22 cellular contexts compared by ENCODE assay signal in genomic region chr19:44617481-44617880, GRCh38. TPM values are rescaled to one million over a fixed set of nuclear protein-coding genes. Genes with fewer than 3 reads are reported as not detected.
"Had no signal": no experiment of that assay in that cellular context is flagged by ENCODE, and none has a peak within 500 bp of the region (broad histone marks: within the 10 kb centered on the region; RNA-seq: fewer than 3 reads in every experiment).

No MANE protein-coding gene starts in this region.

- FAIRE-seq: frontal cortex, islet of Langerhans had no signal

- H3K36me3 ChIP-seq: prostate gland, right atrium auricular region, tibial nerve had no signal

- H3K4me1 ChIP-seq: prostate gland, right atrium auricular region, tibial nerve had no signal

- H3K27ac ChIP-seq: prostate gland, right atrium auricular region, tibial nerve had no signal

- H3K27me3 ChIP-seq: right atrium auricular region, tibial nerve had no signal

- H3K4me3 ChIP-seq: lung, prostate gland, right atrium auricular region, tibial nerve had no signal

- DNase-seq: activated CD4-positive, alpha-beta T cell treated with anti-CD3 and anti-CD28 coated beads, Interleukin-2, amount 10 ng/mL, durations not matched to agents 24 days and 14 days; activated CD8-positive, alpha-beta memory T cell treated with anti-CD3 and anti-CD28 coated beads, Interleukin-2, amount 10 ng/mL, durations not matched to agents 7 days and 5 days; activated CD8-positive, alpha-beta T cell treated with anti-CD3 and anti-CD28 coated beads for 36 hours; activated gamma-delta T cell treated with Interleukin-2 at 50 U/mL for 16 hours; activated T-cell treated with anti-CD3 and anti-CD28 coated beads for 4 hours; aorta; central memory CD4-positive, alpha-beta T cell; dermis blood vessel endothelial cell; effector CD8-positive, alpha-beta T cell; left colon; naive thymus-derived CD4-positive, alpha-beta T cell; T-helper 2 cell had no signal

- H3K9me3 ChIP-seq: prostate gland, right atrium auricular region, tibial nerve had no signal

RNA-seq across cellular contexts. Expression of gene IGSF23, which starts 4.1 kb away (rescaled TPM):
- total RNA-seq: activated CD4-positive, alpha-beta T cell treated with anti-CD3 and anti-CD28 coated beads, Interleukin-2, amount 10 ng/mL, durations not matched to agents 24 days and 14 days; activated CD8-positive, alpha-beta memory T cell treated with anti-CD3 and anti-CD28 coated beads, Interleukin-2, amount 10 ng/mL, durations not matched to agents 7 days and 5 days; activated CD8-positive, alpha-beta T cell treated with anti-CD3 and anti-CD28 coated beads for 36 hours; activated naive CD4-positive, alpha-beta T cell treated with anti-CD3 and anti-CD28 coated beads, Interleukin-2, amount 50 U/mL, for 72 hours; aorta; dermis blood vessel endothelial cell; esophagus mucosa; frontal cortex; left colon; lung; naive thymus-derived CD4-positive, alpha-beta T cell; osteocyte; prostate gland; right atrium auricular region; tibial nerve; urinary bladder had no signal
- polyA plus RNA-seq: lung; naive thymus-derived CD4-positive, alpha-beta T cell; urinary bladder had no signal

RNA-seq across cellular contexts. Expression of gene CEACAM19, which starts 53.8 kb away (rescaled TPM):
- polyA plus RNA-seq: naive thymus-derived CD4-positive, alpha-beta T cell had no signal
